9 cellular contexts compared by ENCODE assay signal in the genomic region with DNA sequence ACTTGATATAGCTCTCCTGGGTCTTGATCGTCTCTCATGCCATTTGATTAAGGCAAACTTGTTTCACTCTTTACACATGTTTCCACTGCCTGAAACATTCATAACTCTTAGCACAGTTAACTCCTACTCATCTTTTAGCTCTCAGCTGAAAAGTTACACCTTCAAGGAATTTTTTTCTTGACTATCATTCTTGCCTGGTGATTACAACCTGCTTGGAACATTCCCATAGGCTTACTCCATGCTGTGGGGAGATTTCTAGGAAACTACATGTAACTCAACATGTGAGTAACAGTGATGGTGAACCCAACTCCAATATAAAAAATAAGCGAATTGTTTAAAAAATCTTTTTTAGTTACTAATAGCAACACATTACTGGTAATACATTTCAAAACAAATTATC.
"Had no signal": no experiment of that assay in that cellular context is flagged by ENCODE, and none has a peak within 500 bp of the region (broad histone marks: within the 10 kb centered on the region; RNA-seq: fewer than 3 reads in every experiment).

No MANE protein-coding gene starts in this region.

- H3K4me3 ChIP-seq: GM23338 had no signal

- H3K27ac ChIP-seq: HL-60 had no signal

- FAIRE-seq: H1, H54, HepG2 had no signal

- DNase-seq: H9, HFFc6, KBM-7 had no signal

- ATAC-seq: GM23338, HCT116, HepG2 had no signal
